In genomic region chr15:75460646-75461045, GRCh38 we compare ENCODE assay signal across 2 cellular contexts.
A peak's percentile ranks its signal among the peaks of the same experiment; 100 is the strongest.
TF ChIP-seq lines count a peak whose summit lies in the region.

No MANE protein-coding gene starts in this region.

TF ChIP-seq in H1, 55 proteins besides CTCF, POLR2A, EP300 and RAD21:
- TF ChIP-seq SUZ12 (IDR thresholded peaks at IDR 0.05; ENCODE audit: low read length) (no peak), CREB1 (IDR thresholded peaks at IDR 0.05) (no peak)
TF ChIP-seq in H1: peak in this region for 0.

TF ChIP-seq in liver, 16 proteins besides CTCF, POLR2A, EP300 and RAD21:
- TF ChIP-seq MAX (IDR thresholded peaks at IDR 0.05) (no peak), JUND (IDR thresholded peaks at IDR 0.05) (no peak), RXRA (IDR thresholded peaks at IDR 0.05) (peak; percentile 43 to 44), GABPA (IDR thresholded peaks at IDR 0.05 in 1 of 2, conservative IDR thresholded peaks at IDR 0.05 in 1 of 2) (no peak), ZBTB33 (IDR thresholded peaks at IDR 0.05) (no peak), EGR1 (IDR thresholded peaks at IDR 0.05; ENCODE audit: low read depth in 2 of 2) (no peak), SP1 (IDR thresholded peaks at IDR 0.05) (peak; percentile 71), ATF3 (IDR thresholded peaks at IDR 0.05) (no peak), FOXA1 (IDR thresholded peaks at IDR 0.05) (no peak), REST (IDR thresholded peaks at IDR 0.05) (no peak), HNF4G (IDR thresholded peaks at IDR 0.05) (peak; percentile 35), TAF1 (conservative IDR thresholded peaks at IDR 0.05) (no peak), NR2F2 (IDR thresholded peaks at IDR 0.05) (no peak), YY1 (IDR thresholded peaks at IDR 0.05) (no peak), HNF4A (conservative IDR thresholded peaks at IDR 0.05) (peak; percentile 71 to 84), FOXA2 (IDR thresholded peaks at IDR 0.05) (no peak)
